ENCODE assay signal across 8 cellular contexts in the genomic region with DNA sequence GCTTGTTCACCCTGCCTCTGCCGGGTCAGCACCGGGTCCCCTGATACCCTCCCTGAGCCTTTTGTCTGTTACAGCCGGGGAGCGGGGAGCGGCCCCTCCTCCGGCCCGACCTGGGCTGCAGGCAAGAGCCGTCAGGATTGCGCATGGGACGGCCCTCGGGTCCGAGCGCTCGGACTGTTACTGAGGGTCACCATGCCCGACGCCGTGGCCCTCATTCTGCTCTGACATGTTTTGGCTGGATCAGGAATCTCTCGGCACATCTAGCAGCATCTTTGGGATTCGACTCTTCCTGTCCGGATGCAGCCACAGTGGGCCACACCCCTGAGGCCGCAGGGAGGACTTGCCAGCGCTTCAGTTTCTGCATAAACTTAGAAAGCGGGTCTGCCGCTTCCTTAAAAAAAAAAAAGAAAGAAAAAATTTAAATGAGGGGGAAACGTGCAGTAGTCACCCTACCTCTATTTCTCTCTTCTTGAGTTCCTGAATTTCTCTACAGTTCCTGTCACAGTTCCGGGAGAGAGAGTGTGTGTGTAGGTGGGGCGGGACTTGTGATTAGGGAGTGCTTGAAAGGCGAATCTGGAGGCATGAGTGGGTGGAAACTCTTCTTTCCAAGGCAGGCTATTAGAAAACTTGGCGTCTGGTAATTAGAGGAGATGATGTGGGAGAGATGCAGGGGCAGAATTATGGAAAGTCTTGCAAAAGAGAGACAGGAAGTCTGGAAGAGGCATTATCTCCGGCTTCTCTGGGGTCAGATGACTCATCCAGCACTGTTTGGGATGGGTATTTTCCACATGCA. TPM values are rescaled to one million over a fixed set of nuclear protein-coding genes. Genes with fewer than 3 reads are reported as not detected.
A peak's percentile ranks its signal among the peaks of the same experiment; 100 is the strongest.
DNase-seq lines count a peak whose midpoint lies in the region; ATAC-seq, FAIRE-seq and TF ChIP-seq lines count a peak whose summit lies in the region.

No MANE protein-coding gene starts in this region.

- H3K4me1 Mint-ChIP-seq in CD4-positive, alpha-beta T cell (ENCODE audit: low read depth): peaks cover 43% of the 10 kb centered on the region
- peaks cover 45% of the 10 kb centered on the region for H3K4me1 Mint-ChIP-seq in stimulated activated memory B cell treated with anti-CD40 and anti-IgM and Interleukin-4, amounts not matched to agents 10 μg/mL and 1 μg/mL and 100 μg/mL, for 72 hours

- H3K9ac ChIP-seq in H1 (replicated peaks in 1 of 4; ENCODE audit: extremely low read depth in 1 of 4, low read depth in 3 of 4, low read length in 3 of 4): peak overlapping the region in 3 of 4 experiments; percentile 70 to 83 (median 80); a peak in 5 of 7 replicates

- H2AK5ac ChIP-seq in H1 (ENCODE audit: low read depth, low read length): no peak overlapping the region

- TF ChIP-seq RAD21 in H1 (IDR thresholded peaks at IDR 0.05 in 1 of 2, conservative IDR thresholded peaks at IDR 0.05 in 1 of 2; ENCODE audit: low read depth in 2 of 2, low read length in 2 of 2): no peak

- no peaks in the 10 kb centered on the region for H3K79me1 ChIP-seq in H1 (ENCODE audit: low read depth, low read length)

- no peak for TF ChIP-seq EP300 in H1 (IDR thresholded peaks at IDR 0.05; ENCODE audit: borderline replicate concordance in 1 of 2, low read depth in 2 of 2, low read length in 2 of 2)

- no peak overlapping the region for H2BK15ac ChIP-seq in H1 (ENCODE audit: low read length)

- no peak overlapping the region for H3K4ac ChIP-seq in H1 (replicated peaks; ENCODE audit: insufficient read length, low read depth, low read length)

- peak overlapping the region; percentile 72 for H3K27ac Mint-ChIP-seq in CD4-positive, alpha-beta T cell
- peak overlapping the region; percentile 88 for H3K27ac Mint-ChIP-seq in stimulated activated memory B cell treated with anti-CD40 and anti-IgM and Interleukin-4, amounts not matched to agents 10 μg/mL and 1 μg/mL and 100 μg/mL, for 72 hours

- H3K18ac ChIP-seq in H1 (ENCODE audit: extremely low read depth, low read length): peak overlapping the region; percentile 75; the same call in 1 of the 2 replicates

- no peak for ATAC-seq in CD4-positive, alpha-beta T cell (ENCODE audit: poor library complexity)
- ATAC-seq in GM21737 (IDR thresholded peaks at IDR 0.05; ENCODE audit: unreplicated experiment): peak; percentile 0
- ATAC-seq in lung (ENCODE audit: insufficient read depth, low FRiP score): peak; percentile 6
- no peak for ATAC-seq in stimulated activated memory B cell treated with anti-CD40 and anti-IgM and Interleukin-4, amounts not matched to agents 10 μg/mL and 1 μg/mL and 100 μg/mL, for 72 hours
- no peak for ATAC-seq in HG03045 (IDR thresholded peaks at IDR 0.05; ENCODE audit: unreplicated experiment)

- intact Hi-C loops in CD4-positive, alpha-beta T cell (cut with DNase I, micrococcal nuclease): loop anchor here (5.0 to 10.0 kb wide), 7 partner anchors 129 to 709 kb away; a partner anchor contains a TSS

- no peak for FAIRE-seq in H1 (lab: Jason Lieb, UNC)

- no peak overlapping the region for H3K14ac ChIP-seq in H1 (ENCODE audit: insufficient read length)

- H3K36me3 ChIP-seq in H1 (ENCODE audit: control insufficient read depth in 2 of 4, insufficient read depth in 4 of 4, low read length in 3 of 4) (peaks cover 0 to 2% (median 0%) of the 10 kb centered on the region in 4 experiments; a peak in 2 of 8 replicates), lung (ENCODE audit: control insufficient read depth in 2 of 2, insufficient read depth in 2 of 2, low read length in 2 of 2) (no peaks in the 10 kb centered on the region)

- H3K4me3 ChIP-seq in H1 (ENCODE audit: extremely low read depth in 1 of 4, insufficient read depth in 2 of 4, low read depth in 3 of 4, low read length in 4 of 4) (peak overlapping the region; percentile 60 to 88 (median 84)), lung (peak overlapping the region; percentile 87)

- no peak overlapping the region for H2BK12ac ChIP-seq in H1 (ENCODE audit: low read depth, low read length)

- no peak overlapping the region for H2BK5ac ChIP-seq in H1 (ENCODE audit: low read depth, low read length)

- H2BK120ac ChIP-seq in H1 (replicated peaks; ENCODE audit: low read depth, low read length): no peak overlapping the region

- H4K20me1 ChIP-seq in H1 (replicated peaks in 1 of 2; ENCODE audit: control insufficient read depth in 1 of 2, insufficient read depth in 2 of 2, low read length in 2 of 2): peaks cover 2% of the 10 kb centered on the region in 2 experiments

- no peaks in the 10 kb centered on the region for H3K27me3 ChIP-seq in CD4-positive, alpha-beta T cell (ENCODE audit: control insufficient read depth, insufficient read depth, low read length)
- H3K27me3 ChIP-seq in H1 (replicated peaks in 1 of 4; ENCODE audit: control insufficient read depth in 3 of 4, extremely low read depth in 1 of 4, insufficient read depth in 3 of 4, low read length in 3 of 4) (no peaks in the 10 kb centered on the region), lung (ENCODE audit: control insufficient read depth, insufficient read depth) (no peaks in the 10 kb centered on the region)

- H4K91ac ChIP-seq in H1 (replicated peaks; ENCODE audit: insufficient read length, low read length): no peak overlapping the region

- DNase-seq in CD4-positive, alpha-beta T cell: peak in 6 of 10 experiments; percentile 5 to 17 (median 12)
- DNase-seq in NCI-H2196 (lab: John Stamatoyannopoulos, UW; ENCODE audit: unreplicated experiment): peak; percentile 50
- DNase-seq in activated CD4-positive, alpha-beta T cell treated with anti-CD3 and anti-CD28 coated beads, Interleukin-2, amount 50 U/mL, for 4 hours: peak; percentile 5 to 7
- DNase-seq in H1 (ENCODE audit: low read depth in 1 of 2, low spot score in 2 of 2): no peak
- peak; percentile 82 for DNase-seq in lung (ENCODE audit: low spot score)

- H3K56ac ChIP-seq in H1 (replicated peaks; ENCODE audit: insufficient read length, low read depth, low read length): no peak overlapping the region

- peak overlapping the region; percentile 54 for H4K5ac ChIP-seq in H1 (ENCODE audit: insufficient read length, low read depth, low read length)

- 7% methylated on average over 20 of the region's 30 CpGs; no CpG with 5 or more reads in 1 of the 2 experiments for WGBS in H1 (ENCODE audit: extremely low coverage in 1 of 2, insufficient coverage in 1 of 2, insufficient read length in 1 of 2, insufficient replicate concordance in 2 of 2, low coverage in 1 of 2, low lambda C conversion rate in 2 of 2, missing lambda C conversion rate in 1 of 2), 2 experiments
- 0% methylated on average over 30 of the region's 30 CpGs for WGBS in lung, 2 donors

- peaks cover 23% of the 10 kb centered on the region for H3K36me3 Mint-ChIP-seq in CD4-positive, alpha-beta T cell (ENCODE audit: low read depth)
- peaks cover 14% of the 10 kb centered on the region for H3K36me3 Mint-ChIP-seq in stimulated activated memory B cell treated with anti-CD40 and anti-IgM and Interleukin-4, amounts not matched to agents 10 μg/mL and 1 μg/mL and 100 μg/mL, for 72 hours

- peak overlapping the region; percentile 90 to 99 for H3K4me2 ChIP-seq in H1 (ENCODE audit: insufficient read depth in 1 of 2, low read depth in 2 of 2, low read length in 2 of 2)

- H2BK20ac ChIP-seq in H1 (ENCODE audit: low read length): no peak overlapping the region

- H4K8ac ChIP-seq in H1 (ENCODE audit: extremely low read depth, insufficient read depth, low read length): peak overlapping the region; percentile 86; the same call in 1 of the 2 replicates

- no peaks in the 10 kb centered on the region for H3K9me3 ChIP-seq in CD4-positive, alpha-beta T cell (ENCODE audit: control insufficient read depth, low read length)
- H3K9me3 ChIP-seq in H1 (ENCODE audit: insufficient read depth in 2 of 2, low read depth in 1 of 2, low read length in 1 of 2) (no peaks in the 10 kb centered on the region), lung (ENCODE audit: control insufficient read depth in 2 of 2, insufficient read depth in 1 of 2, low read length in 1 of 2) (peaks cover 0 to 2% of the 10 kb centered on the region in 2 donors)

- H3K27me3 Mint-ChIP-seq in CD4-positive, alpha-beta T cell: no peaks in the 10 kb centered on the region
- no peaks in the 10 kb centered on the region for H3K27me3 Mint-ChIP-seq in stimulated activated memory B cell treated with anti-CD40 and anti-IgM and Interleukin-4, amounts not matched to agents 10 μg/mL and 1 μg/mL and 100 μg/mL, for 72 hours

- peak overlapping the region; percentile 94 for H3K4me3 Mint-ChIP-seq in CD4-positive, alpha-beta T cell
- H3K4me3 Mint-ChIP-seq in stimulated activated memory B cell treated with anti-CD40 and anti-IgM and Interleukin-4, amounts not matched to agents 10 μg/mL and 1 μg/mL and 100 μg/mL, for 72 hours: peak overlapping the region; percentile 96

- H3K27ac ChIP-seq in CD4-positive, alpha-beta T cell (ENCODE audit: low read depth, low read length): peak overlapping the region; percentile 77
- H3K27ac ChIP-seq in H1 (ENCODE audit: low read depth, low read length) (peak overlapping the region; percentile 90; the same call in 1 of the 2 replicates), lung (ENCODE audit: low read depth in 1 of 2, low read length in 1 of 2) (peak overlapping the region; percentile 97 to 100)

- CTCF ChIA-PET in CD4-positive, alpha-beta T cell (lab: Charles Lee): no interaction called here
- CTCF ChIA-PET in H1 (lab: Charles Lee; ENCODE audit: partially characterized antibody): no interaction called here

- H3K79me2 ChIP-seq in H1 (ENCODE audit: control insufficient read depth in 1 of 2, insufficient read depth in 2 of 2, low read length in 2 of 2): no peaks in the 10 kb centered on the region

- POLR2A ChIA-PET in CD4-positive, alpha-beta T cell (lab: Charles Lee): interaction anchor here (1.0 to 1.9 kb wide), 8 partner anchors 8 to 221 kb away, joined by 3 to 15 read pairs (median 7); a partner anchor contains a TSS
- POLR2A ChIA-PET in H1 (lab: Charles Lee; ENCODE audit: partially characterized antibody): interaction anchor here (1.6 kb wide), 1 partner anchor 20 kb away, joined by 6 read pairs; no protein-coding TSS in a partner anchor

- peaks cover 7% of the 10 kb centered on the region; the same call in 1 of the 2 replicates for H3K23me2 ChIP-seq in H1 (ENCODE audit: low read depth, low read length)

- H2AFZ ChIP-seq in H1 (ENCODE audit: low read length): peak overlapping the region; percentile 97

- H3K4me1 ChIP-seq in H1 (replicated peaks in 1 of 4; ENCODE audit: control insufficient read depth in 3 of 4, insufficient read depth in 4 of 4, low read length in 3 of 4) (no peaks in the 10 kb centered on the region; a peak in 2 of 7 replicates), lung (ENCODE audit: control insufficient read depth in 2 of 2, insufficient read depth in 2 of 2, low read length in 2 of 2) (peaks cover 5 to 17% of the 10 kb centered on the region in 2 donors)

- no peak for TF ChIP-seq CTCF in CD4-positive, alpha-beta T cell (IDR thresholded peaks at IDR 0.05)
- no peak for TF ChIP-seq CTCF in H1 (IDR thresholded peaks at IDR 0.05; ENCODE audit: control extremely low read depth in 1 of 3, insufficient read depth in 1 of 3, low read depth in 1 of 3, low read length in 3 of 3)
- no peak for TF ChIP-seq CTCF in lung (IDR thresholded peaks at IDR 0.05; ENCODE audit: control extremely low read depth, extremely low read depth)

- no peaks in the 10 kb centered on the region for H3K9me3 Mint-ChIP-seq in CD4-positive, alpha-beta T cell
- no peaks in the 10 kb centered on the region for H3K9me3 Mint-ChIP-seq in stimulated activated memory B cell treated with anti-CD40 and anti-IgM and Interleukin-4, amounts not matched to agents 10 μg/mL and 1 μg/mL and 100 μg/mL, for 72 hours

- no peak overlapping the region for H3K23ac ChIP-seq in H1 (ENCODE audit: insufficient read length)

- no peak for TF ChIP-seq POLR2A in H1 (IDR thresholded peaks at IDR 0.05; ENCODE audit: control extremely low read depth in 1 of 2, low read depth in 2 of 2, low read length in 2 of 2)

RNA-seq across cellular contexts. Expression of a gene that starts 1.0 kb away (rescaled TPM):
- total RNA-seq in CD4-positive, alpha-beta T cell: 10 to 100 TPM in 1 of 2 experiments, 1 to 10 TPM in 1; 8.9 to 12.1 TPM
- total RNA-seq in H1 (2021; fragmentation: NEBNext Ultra II Directional; extraction: Animal tissue kit (Norgen Biotek cat#: 25700)): 7.2 and 9.6 TPM in 2 replicates
- polyA plus RNA-seq in H1 (2011; rRNA removed) (3.0 and 9.0 TPM in 2 replicates), lung (10 to 100 TPM; 11.2 to 14.4 TPM)
- polyA plus RNA-seq in H1 (2011; cell fraction: cytosol; rRNA removed): 8.5 TPM
- polyA plus RNA-seq in H1 (2011; cell fraction: nucleus; rRNA removed): 3.4 TPM
- polyA plus RNA-seq in H1 (2012, experiment 1 of 2): 3.7 to 6.8 TPM (median 4.5 TPM) in 4 replicates
- 0.89 TPM for polyA plus RNA-seq in H1 (2012, experiment 2 of 2)
- 12.3 TPM for polyA plus RNA-seq in H1 (2013, experiment 1 of 2)
- 11.6 TPM for polyA plus RNA-seq in H1 (2013, experiment 2 of 2)
- polyA minus RNA-seq in H1 (2011; rRNA and poly(A)+ RNA removed): 4.5 and 5.5 TPM in 2 replicates
- polyA minus RNA-seq in H1 (2011; cell fraction: cytosol; rRNA and poly(A)+ RNA removed): 12.8 TPM
- 9.5 TPM for polyA minus RNA-seq in H1 (2011; cell fraction: nucleus; rRNA and poly(A)+ RNA removed)
- total RNA-seq in lung: 10 to 100 TPM; 21.8 to 26.4 TPM

Comparison
In these comparisons a context has a peak if more than half of its experiments do, and no peak if none do; other contexts are left out.
1. ATAC-seq: peak in GM21737 (single experiment) and lung (single experiment); none in CD4-positive, alpha-beta T cell (single experiment), stimulated activated memory B cell treated with anti-CD40 and anti-IgM and Interleukin-4, amounts not matched to agents 10 μg/mL and 1 μg/mL and 100 μg/mL, for 72 hours (single experiment) and HG03045 (single experiment).
2. DNase-seq: peak in CD4-positive, alpha-beta T cell (6 of 10), NCI-H2196 (single experiment), activated CD4-positive, alpha-beta T cell treated with anti-CD3 and anti-CD28 coated beads, Interleukin-2, amount 50 U/mL, for 4 hours (2 of 2) and lung (single experiment); none in H1 (0 of 2).
3. Peak in every context shown above with its lines, with median percentiles within 50 percentile points of each other: H3K27ac ChIP-seq.